21 cellular contexts compared by ENCODE assay signal in genomic region chr1:14674030-14674429, GRCh38.
DNase-seq lines count a peak whose midpoint lies in the region; ATAC-seq, FAIRE-seq and TF ChIP-seq lines count a peak whose summit lies in the region.
"Had no signal": no experiment of that assay in that cellular context is flagged by ENCODE, and none has a peak within 500 bp of the region (broad histone marks: within the 10 kb centered on the region; RNA-seq: fewer than 3 reads in every experiment).

No MANE protein-coding gene starts in this region.

- peaks cover 8 to 61% (median 48%) of the 10 kb centered on the region in 10 experiments; a peak in 18 of 20 replicates for H3K4me1 ChIP-seq in BLaER1 treated with 17β-estradiol and CSF1 and Interleukin-3, amounts not matched to agents 10 nM and 100 nM
- H3K4me1 ChIP-seq in MM.1S (ENCODE audit: low read length) (no peaks in the 10 kb centered on the region), OCI-LY3 (ENCODE audit: low read length) (peaks cover 12% of the 10 kb centered on the region), GM12878 (ENCODE audit: control insufficient read depth, insufficient read depth, low read length) (0 out of 2 replicates have a peak, but pooled peaks cover 5% of the 10 kb centered on the region)

- FAIRE-seq in GM12878 (lab: Jason Lieb, UNC), result no peak
- FAIRE-seq: GM19239, K562 had no signal

- H3K4me2 ChIP-seq in BLaER1 treated with 17β-estradiol and CSF1 and Interleukin-3, amounts not matched to agents 10 nM and 100 nM, result peak overlapping the region in 10 of 11 experiments; percentile 14 to 80 (median 75); a peak in 19 of 22 replicates
- H3K4me2 ChIP-seq in MM.1S (ENCODE audit: low read depth, low read length) (no peak overlapping the region), OCI-LY3 (ENCODE audit: low read length) (peak overlapping the region; percentile 28), GM12878 (ENCODE audit: control insufficient read depth, insufficient read depth) (no peak overlapping the region)

- H3K27me3 ChIP-seq in BLaER1 treated with 17β-estradiol and CSF1 and Interleukin-3, amounts not matched to agents 10 nM and 100 nM, result no peaks in the 10 kb centered on the region
- no peaks in the 10 kb centered on the region for H3K27me3 ChIP-seq in MM.1S (replicated peaks; ENCODE audit: insufficient read depth, low read length)
- H3K27me3 ChIP-seq in OCI-LY3 (ENCODE audit: low read depth, low read length), result no peaks in the 10 kb centered on the region
- H3K27me3 ChIP-seq in GM12878 (replicated peaks in 1 of 2; ENCODE audit: control insufficient read depth in 2 of 2, insufficient read depth in 2 of 2, low read length in 1 of 2), result no peaks in the 10 kb centered on the region

- no TSS peak for BruUV-seq in GM12878 (replicated peaks; lab: Mats Ljungman, UMichigan)

- CTCF ChIA-PET in GM12878 (lab: Yijun Ruan, JAX), result no interaction called here

- peaks cover 5 to 10% (median 6%) of the 10 kb centered on the region in 11 experiments; a peak in 14 of 22 replicates for H3K9me3 ChIP-seq in BLaER1 treated with 17β-estradiol and CSF1 and Interleukin-3, amounts not matched to agents 10 nM and 100 nM (replicated peaks in 1 of 11)
- H3K9me3 ChIP-seq in MM.1S (replicated peaks; ENCODE audit: insufficient read depth, low read length) (no peaks in the 10 kb centered on the region), OCI-LY3 (ENCODE audit: insufficient read depth, low read length) (no peaks in the 10 kb centered on the region), GM12878 (replicated peaks; ENCODE audit: control insufficient read depth, insufficient read depth, low read length) (no peaks in the 10 kb centered on the region)

- no peaks in the 10 kb centered on the region for H3F3A ChIP-seq in MM.1S (ENCODE audit: insufficient read depth, low read length)

- H4K20me1 ChIP-seq in BLaER1 treated with 17β-estradiol and CSF1 and Interleukin-3, amounts not matched to agents 10 nM and 100 nM, result no peaks in the 10 kb centered on the region
- H4K20me1 ChIP-seq in MM.1S (ENCODE audit: insufficient read depth, low read length), result no peaks in the 10 kb centered on the region
- H4K20me1 ChIP-seq in OCI-LY3 (ENCODE audit: insufficient read depth, low read length), result no peaks in the 10 kb centered on the region
- H4K20me1 ChIP-seq in GM12878 (ENCODE audit: control insufficient read depth, insufficient read depth), result no peaks in the 10 kb centered on the region

- H3K4me3 ChIP-seq in BLaER1 treated with 17β-estradiol and CSF1 and Interleukin-3, amounts not matched to agents 10 nM and 100 nM, result no peak overlapping the region
- no peak overlapping the region for H3K4me3 ChIP-seq in MM.1S (ENCODE audit: low read length)
- H3K4me3 ChIP-seq in OCI-LY3 (ENCODE audit: low read length), result no peak overlapping the region
- H3K4me3 ChIP-seq in GM12878, result no peak overlapping the region
- H3K4me3 ChIP-seq: K562 had no signal

- no peak for TF ChIP-seq EP300 in GM12878 (IDR thresholded peaks at IDR 0.05; ENCODE audit: borderline replicate concordance in 1 of 2, control insufficient read depth in 1 of 2, low read depth in 2 of 2, low read length in 2 of 2)

- no peak overlapping the region for H3K27ac ChIP-seq in BLaER1 treated with 17β-estradiol and CSF1 and Interleukin-3, amounts not matched to agents 10 nM and 100 nM
- H3K27ac ChIP-seq in MM.1S (ENCODE audit: low read length) (no peak overlapping the region), OCI-LY3 (ENCODE audit: low read length) (no peak overlapping the region), GM12878 (ENCODE audit: control insufficient read depth, insufficient read depth) (no peak overlapping the region)
- H3K27ac ChIP-seq: HL-60 had no signal

- POLR2A ChIA-PET in GM12878 (lab: Charles Lee), result no interaction called here

- no peak for TF ChIP-seq RAD21 in GM12878 (IDR thresholded peaks at IDR 0.05; ENCODE audit: insufficient read depth, low read depth, low read length)

- SMC1A ChIA-PET in GM12878 (lab: Charles Lee; ENCODE audit: uncharacterized antibody, unreplicated experiment), result no interaction called here

- DNase-seq in MM.1S, result peak; percentile 9
- DNase-seq in GM12878 (ENCODE audit: low read depth, low spot score), result no peak
- DNase-seq in SKM-1 treated with dmso at 0.1 percent for 144 hours (lab: John Stamatoyannopoulos, UW; ENCODE audit: unreplicated experiment), result no peak
- DNase-seq in DMS114 treated with DMSO at 0.1 percent for 48 hours (lab: John Stamatoyannopoulos, UW; ENCODE audit: unreplicated experiment), result no peak
- DNase-seq: 8988T; C1 segment of cervical spinal cord; CD4-positive, CD25-positive, alpha-beta regulatory T cell; CD8-positive, alpha-beta memory T cell; COR-L47; DMS 273 treated with DMSO at 0.1 percent for 48 hours; GDM1; HFFc6; IMR-90 had no signal

- H3K9me2 ChIP-seq in MM.1S (replicated peaks; ENCODE audit: insufficient read depth, low read length), result no peaks in the 10 kb centered on the region

- H3K36me3 ChIP-seq in BLaER1 treated with 17β-estradiol and CSF1 and Interleukin-3, amounts not matched to agents 10 nM and 100 nM, result no peaks in the 10 kb centered on the region
- H3K36me3 ChIP-seq in MM.1S (replicated peaks; ENCODE audit: insufficient read depth, low read length) (no peaks in the 10 kb centered on the region), OCI-LY3 (replicated peaks; ENCODE audit: low read depth, low read length) (no peaks in the 10 kb centered on the region), GM12878 (ENCODE audit: control insufficient read depth in 2 of 2, insufficient read depth in 2 of 2, low read length in 1 of 2) (no peaks in the 10 kb centered on the region)

- no peak overlapping the region for H2AFZ ChIP-seq in MM.1S (ENCODE audit: low read length)
- H2AFZ ChIP-seq in OCI-LY3 (ENCODE audit: low read depth, low read length), result no peak overlapping the region
- H2AFZ ChIP-seq in GM12878 (ENCODE audit: control insufficient read depth, low read depth, low read length), result no peak overlapping the region

- H3K79me2 ChIP-seq in MM.1S (ENCODE audit: low read length), result no peaks in the 10 kb centered on the region
- no peaks in the 10 kb centered on the region for H3K79me2 ChIP-seq in OCI-LY3 (ENCODE audit: low read length)
- H3K79me2 ChIP-seq in GM12878 (ENCODE audit: control insufficient read depth, insufficient read depth, low read length), result no peaks in the 10 kb centered on the region

- H3K9ac ChIP-seq in BLaER1 treated with 17β-estradiol and CSF1 and Interleukin-3, amounts not matched to agents 10 nM and 100 nM, result 0 out of 22 replicates have a peak overlapping the region, but pooled peaks of 1 of the 11 experiments have one; percentile 8
- H3K9ac ChIP-seq in MM.1S (ENCODE audit: low read length) (no peak overlapping the region), OCI-LY3 (ENCODE audit: low read length) (no peak overlapping the region), GM12878 (ENCODE audit: control insufficient read depth, insufficient read depth, low read length) (no peak overlapping the region)

- RAD21 ChIA-PET in GM12878 (lab: Charles Lee; ENCODE audit: unreplicated experiment), result no interaction called here

- intact Hi-C loops in GM12878 (cut with micrococcal nuclease; ENCODE audit: unreplicated experiment), result no loop called here

- TF ChIP-seq CTCF in MM.1S (IDR thresholded peaks at IDR 0.05; ENCODE audit: low read length), result no peak
- TF ChIP-seq CTCF in OCI-LY3 (IDR thresholded peaks at IDR 0.05; ENCODE audit: low read depth, low read length), result no peak
- TF ChIP-seq CTCF in GM12878 (IDR thresholded peaks at IDR 0.05 in 2 of 3, conservative IDR thresholded peaks at IDR 0.05 in 1 of 3; ENCODE audit: control insufficient read depth in 2 of 3, extremely low read depth in 1 of 3, insufficient read depth in 1 of 3, low read depth in 3 of 3, low read length in 3 of 3), result no peak

- ATAC-seq in GM12878 (no peak), HG03139 (IDR thresholded peaks at IDR 0.05; ENCODE audit: unreplicated experiment) (no peak), HG03159 (IDR thresholded peaks at IDR 0.05; ENCODE audit: unreplicated experiment) (no peak)
- ATAC-seq: HCT116, K562 had no signal

- TF ChIP-seq POLR2A in GM12878 (IDR thresholded peaks at IDR 0.05; ENCODE audit: low read depth, low read length), result no peak

- 0% methylated on average over 1 of the region's 1 CpG for WGBS in GM12878 (ENCODE audit: insufficient coverage, insufficient replicate concordance, low lambda C conversion rate, missing lambda C conversion rate)

- in situ Hi-C loops in GM12878 (cut with MboI), result no loop called here

TF ChIP-seq in GM12878, 131 proteins besides CTCF, POLR2A, EP300 and RAD21:
- TF ChIP-seq ZSCAN29 (IDR thresholded peaks at IDR 0.05) (no peak), SPI1 (IDR thresholded peaks at IDR 0.05; ENCODE audit: borderline replicate concordance, insufficient read depth, low read depth, low read length) (peak; percentile 30; the same call in 1 of the 2 replicates), CBX5 (IDR thresholded peaks at IDR 0.05; ENCODE audit: low read depth) (no peak), ZNF207 (IDR thresholded peaks at IDR 0.05; ENCODE audit: borderline replicate concordance) (no peak), TARDBP (IDR thresholded peaks at IDR 0.05; ENCODE audit: borderline replicate concordance) (no peak), CHD4 (IDR thresholded peaks at IDR 0.05) (no peak)

Comparison
In these comparisons a context has a peak if more than half of its experiments do, and no peak if none do; other contexts are left out.
1. H3K4me2 ChIP-seq: peak in BLaER1 treated with 17β-estradiol and CSF1 and Interleukin-3, amounts not matched to agents 10 nM and 100 nM (10 of 11) and OCI-LY3 (single experiment); none in MM.1S (single experiment) and GM12878 (single experiment).